Comparison of ENCODE assay signal across 8 cellular contexts in the genomic region with DNA sequence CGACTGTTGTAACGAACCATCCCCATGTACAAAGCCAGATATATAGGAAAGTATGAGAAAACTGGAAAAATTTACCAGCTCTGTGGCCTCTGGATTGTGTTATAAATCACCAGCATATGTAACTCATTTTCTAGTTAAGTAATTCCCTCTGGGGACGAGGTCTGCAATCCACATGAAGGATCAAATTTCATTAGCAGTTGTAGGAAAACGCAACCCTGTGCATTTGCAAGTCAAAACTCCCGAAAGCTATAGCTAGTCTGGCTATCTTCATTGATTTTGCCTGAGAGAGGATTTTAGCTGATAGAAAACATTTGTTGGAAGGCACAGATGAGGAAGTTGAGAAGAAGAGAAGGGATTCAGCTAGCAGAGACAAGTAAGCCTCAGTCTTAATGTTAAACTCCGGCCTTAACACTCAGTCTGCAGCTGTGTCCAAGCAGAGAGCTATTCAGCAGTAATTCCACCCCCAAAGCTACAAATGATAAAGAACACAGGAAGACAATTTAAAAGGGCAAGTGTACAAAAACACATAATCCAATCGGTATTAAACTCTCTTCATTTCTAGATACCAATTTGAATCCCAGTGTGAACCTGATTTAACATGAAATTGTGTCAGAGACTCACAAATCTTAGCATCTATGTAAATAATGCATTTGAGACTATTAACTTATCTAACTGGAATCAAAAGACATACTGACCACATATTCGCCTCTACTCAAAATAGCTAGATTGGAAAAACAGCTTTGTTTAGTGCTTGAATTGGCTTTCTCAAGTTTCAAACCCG. TPM values are rescaled to one million over a fixed set of nuclear protein-coding genes. Genes with fewer than 3 reads are reported as not detected.
DNase-seq lines count a peak whose midpoint lies in the region; TF ChIP-seq lines count a peak whose summit lies in the region.

No MANE protein-coding gene starts in this region.

- POLR2A ChIA-PET in AG04449 (lab: Yijun Ruan, JAX): interaction anchor here (0.7 to 2.9 kb wide), 14 partner anchors 9 to 137 kb away, joined by 3 to 25 read pairs (median 4); partner anchors contain the start of genes CERS5, LIMA1 and SMARCD1

- intact Hi-C loops in activated naive CD4-positive, alpha-beta T cell treated with anti-CD3 and anti-CD28 coated beads for 36 hours (cut with micrococcal nuclease): loop anchor here (1.0 to 10.0 kb wide), 9 partner anchors 26 to 806 kb away; partner anchors contain the start of genes LARP4, LIMA1 and SLC11A2

- no peak for DNase-seq in AG04449 (ENCODE audit: low read depth, low spot score)
- DNase-seq in NCI-H2171 treated with DMSO at 0.1 percent for 48 hours (lab: John Stamatoyannopoulos, UW): peak; percentile 93
- DNase-seq in caudate nucleus (lab: John Stamatoyannopoulos, UW): peak in 3 of 61 donors; percentile 1 to 47 (median 6)
- DNase-seq in medulla oblongata (ENCODE audit: extremely low spot score): peak; percentile 64
- DNase-seq in activated naive CD4-positive, alpha-beta T cell treated with anti-CD3 and anti-CD28 coated beads for 36 hours: no peak
- DNase-seq in NCI-H345 treated with DMSO at 0.1 percent for 48 hours (lab: John Stamatoyannopoulos, UW; ENCODE audit: unreplicated experiment): no peak
- no peak for DNase-seq in hippocampal formation (lab: John Stamatoyannopoulos, UW)

- H3K4me3 ChIP-seq in AG04449 (ENCODE audit: low read depth, low read length): peak overlapping the region; percentile 96

- no peak overlapping the region for H3K4me3 Mint-ChIP-seq in activated naive CD4-positive, alpha-beta T cell treated with anti-CD3 and anti-CD28 coated beads for 36 hours

- H3K36me3 Mint-ChIP-seq in activated naive CD4-positive, alpha-beta T cell treated with anti-CD3 and anti-CD28 coated beads for 36 hours (ENCODE audit: low read depth): no peaks in the 10 kb centered on the region

- H3K27ac ChIP-seq in caudate nucleus (ENCODE audit: low read depth, low read length): peak overlapping the region; percentile 24

- H3K4me1 Mint-ChIP-seq in activated naive CD4-positive, alpha-beta T cell treated with anti-CD3 and anti-CD28 coated beads for 36 hours (ENCODE audit: low read depth): peaks cover 38% of the 10 kb centered on the region

- TF ChIP-seq CTCF in AG04449 (IDR thresholded peaks at IDR 0.05; ENCODE audit: insufficient read depth, low read length, missing control alignments): no peak

- no peaks in the 10 kb centered on the region for H3K27me3 Mint-ChIP-seq in activated naive CD4-positive, alpha-beta T cell treated with anti-CD3 and anti-CD28 coated beads for 36 hours (ENCODE audit: low read depth)

- CTCF ChIA-PET in AG04449 (lab: Yijun Ruan, JAX): interaction anchor here (0.7 to 4.2 kb wide), 13 partner anchors 9 to 151 kb away, joined by 3 to 31 read pairs (median 5); no protein-coding TSS in a partner anchor
- CTCF ChIA-PET in activated naive CD4-positive, alpha-beta T cell treated with anti-CD3 and anti-CD28 coated beads for 36 hours (lab: Charles Lee): interaction anchor here (0.6 to 3.7 kb wide), 11 partner anchors 10 to 459 kb away, joined by 3 to 27 read pairs (median 5); partner anchors contain the start of gene LIMA1

- no peaks in the 10 kb centered on the region for H3K9me3 Mint-ChIP-seq in activated naive CD4-positive, alpha-beta T cell treated with anti-CD3 and anti-CD28 coated beads for 36 hours

- H3K27ac Mint-ChIP-seq in activated naive CD4-positive, alpha-beta T cell treated with anti-CD3 and anti-CD28 coated beads for 36 hours: no peak overlapping the region

- TF ChIP-seq POLR2A in GM18526 (IDR thresholded peaks at IDR 0.05; ENCODE audit: extremely low read depth, insufficient read length): peak; percentile 52

RNA-seq across cellular contexts. Expression of gene CERS5, which starts 54.2 kb away (rescaled TPM):
- 10 to 100 TPM; 32.6 to 33.6 TPM for total RNA-seq in activated naive CD4-positive, alpha-beta T cell treated with anti-CD3 and anti-CD28 coated beads for 36 hours

Comparison
In these comparisons a context has a peak if more than half of its experiments do, and no peak if none do; other contexts are left out.
1. DNase-seq: peak in NCI-H2171 treated with DMSO at 0.1 percent for 48 hours (single experiment) and medulla oblongata (single experiment); none in AG04449 (single experiment), activated naive CD4-positive, alpha-beta T cell treated with anti-CD3 and anti-CD28 coated beads for 36 hours (single experiment), NCI-H345 treated with DMSO at 0.1 percent for 48 hours (single experiment) and hippocampal formation (0 of 2).